Comparison of ENCODE assay signal across 26 cellular contexts in genomic region chr16:12295395-12295794, GRCh38.
A peak's percentile ranks its signal among the peaks of the same experiment; 100 is the strongest.
DNase-seq lines count a peak whose midpoint lies in the region; ATAC-seq, FAIRE-seq and TF ChIP-seq lines count a peak whose summit lies in the region.
"Had no signal": no experiment of that assay in that cellular context is flagged by ENCODE, and none has a peak within 500 bp of the region (broad histone marks: within the 10 kb centered on the region; RNA-seq: fewer than 3 reads in every experiment).

No MANE protein-coding gene starts in this region.

- peak overlapping the region; percentile 39 for H3K18ac ChIP-seq in mesendoderm (ENCODE audit: low read length)

- H3K27me3 ChIP-seq in GM12878 (replicated peaks in 1 of 2; ENCODE audit: control insufficient read depth in 2 of 2, insufficient read depth in 2 of 2, low read length in 1 of 2) (no peaks in the 10 kb centered on the region), mesendoderm (ENCODE audit: insufficient read depth, low read length, poor library complexity) (no peaks in the 10 kb centered on the region)
- no peaks in the 10 kb centered on the region for H3K27me3 ChIP-seq in naive thymus-derived CD4-positive, alpha-beta T cell (ENCODE audit: control insufficient read depth in 2 of 2, insufficient read depth in 2 of 2, low read length in 2 of 2)
- H3K27me3 ChIP-seq: esophagus muscularis mucosa, right lobe of liver, SJCRH30, upper lobe of left lung had no signal

- ATAC-seq in GM12878 (no peak), HG03378 (IDR thresholded peaks at IDR 0.05; ENCODE audit: unreplicated experiment) (no peak)
- no peak for ATAC-seq in activated CD8-positive, alpha-beta memory T cell treated with anti-CD3 and anti-CD28 coated beads, Interleukin-2, amount 10 ng/mL, durations not matched to agents 7 days and 5 days
- no peak for ATAC-seq in naive thymus-derived CD4-positive, alpha-beta T cell
- ATAC-seq: A549; activated CD8-positive, alpha-beta T cell treated with anti-CD3 and anti-CD28 coated beads, Interleukin-2, amount 10 ng/mL, durations not matched to agents 7 days and 5 days; lower lobe of right lung; Panc1 had no signal

- H3K4me1 Mint-ChIP-seq in activated CD8-positive, alpha-beta memory T cell treated with anti-CD3 and anti-CD28 coated beads, Interleukin-2, amount 10 ng/mL, durations not matched to agents 7 days and 5 days, result no peaks in the 10 kb centered on the region
- H3K4me1 Mint-ChIP-seq in naive thymus-derived CD4-positive, alpha-beta T cell, result peaks cover 0 to 9% (median 3%) of the 10 kb centered on the region in 7 donors

- no peak overlapping the region for H2BK15ac ChIP-seq in mesendoderm (replicated peaks; ENCODE audit: low read depth)

- H3K4me3 ChIP-seq in GM12878 (no peak overlapping the region), mesendoderm (ENCODE audit: low read length) (no peak overlapping the region)
- H3K4me3 ChIP-seq in naive thymus-derived CD4-positive, alpha-beta T cell (ENCODE audit: low read length), result no peak overlapping the region
- H3K4me3 ChIP-seq: A549, esophagus muscularis mucosa, lower lobe of right lung, right lobe of liver, SJCRH30, upper lobe of left lung had no signal

- no peak overlapping the region for H2AFZ ChIP-seq in GM12878 (ENCODE audit: control insufficient read depth, low read depth, low read length)

- no peak for TF ChIP-seq EP300 in GM12878 (IDR thresholded peaks at IDR 0.05; ENCODE audit: borderline replicate concordance in 1 of 2, control insufficient read depth in 1 of 2, low read depth in 2 of 2, low read length in 2 of 2)

- H3K27ac ChIP-seq in GM12878 (ENCODE audit: control insufficient read depth, insufficient read depth) (peak overlapping the region; percentile 11; the same call in 1 of the 2 replicates), mesendoderm (ENCODE audit: low read depth, low read length) (peak overlapping the region; percentile 62)
- no peak overlapping the region for H3K27ac ChIP-seq in naive thymus-derived CD4-positive, alpha-beta T cell (ENCODE audit: low read depth, low read length)
- H3K27ac ChIP-seq: A549, C4-2B, esophagus muscularis mucosa, KMS-11, lower lobe of right lung, SJCRH30, upper lobe of left lung had no signal

- H2AK5ac ChIP-seq in mesendoderm (ENCODE audit: low read length), result no peak overlapping the region

- H3K36me3 ChIP-seq in GM12878 (ENCODE audit: control insufficient read depth in 2 of 2, insufficient read depth in 2 of 2, low read length in 1 of 2) (peaks cover 3 to 7% of the 10 kb centered on the region in 2 experiments; a peak in 3 of 4 replicates), mesendoderm (ENCODE audit: control insufficient read depth, insufficient read depth, low read length) (no peaks in the 10 kb centered on the region)
- peaks cover 0 to under 1% (median 0%) of the 10 kb centered on the region in 3 experiments for H3K36me3 ChIP-seq in naive thymus-derived CD4-positive, alpha-beta T cell (ENCODE audit: control insufficient read depth in 2 of 3, insufficient read depth in 3 of 3, low read length in 3 of 3)
- H3K36me3 ChIP-seq: esophagus muscularis mucosa, lower lobe of right lung, right lobe of liver, SJCRH30, upper lobe of left lung had no signal

- H3K4ac ChIP-seq in mesendoderm (ENCODE audit: low read depth, low read length), result no peak overlapping the region

- H3K4me3 Mint-ChIP-seq in activated CD8-positive, alpha-beta memory T cell treated with anti-CD3 and anti-CD28 coated beads, Interleukin-2, amount 10 ng/mL, durations not matched to agents 7 days and 5 days, result no peak overlapping the region
- no peak overlapping the region for H3K4me3 Mint-ChIP-seq in naive thymus-derived CD4-positive, alpha-beta T cell
- H3K4me3 Mint-ChIP-seq: activated CD8-positive, alpha-beta T cell treated with anti-CD3 and anti-CD28 coated beads, Interleukin-2, amount 10 ng/mL, durations not matched to agents 7 days and 5 days had no signal

- TF ChIP-seq POLR2A in GM12878 (IDR thresholded peaks at IDR 0.05; ENCODE audit: low read depth, low read length), result no peak

- no TSS peak for BruUV-seq in GM12878 (replicated peaks; lab: Mats Ljungman, UMichigan)

- DNase-seq in AG08395 (ENCODE audit: low spot score) (peak; percentile 34), MV-4-11 (lab: John Stamatoyannopoulos, UW) (peak; percentile 18), GM12878 (ENCODE audit: low read depth, low spot score) (no peak), mesendoderm (no peak), LoVo (ENCODE audit: low spot score) (no peak)
- no peak for DNase-seq in activated CD8-positive, alpha-beta memory T cell treated with anti-CD3 and anti-CD28 coated beads, Interleukin-2, amount 10 ng/mL, durations not matched to agents 7 days and 5 days
- no peak for DNase-seq in naive thymus-derived CD4-positive, alpha-beta T cell
- DNase-seq: activated CD4-positive, alpha-beta T cell treated with anti-CD3 and anti-CD28 coated beads for 1 hour; activated CD8-positive, alpha-beta T cell treated with anti-CD3 and anti-CD28 coated beads, Interleukin-2, amount 10 ng/mL, durations not matched to agents 7 days and 5 days; effector CD8-positive, alpha-beta T cell; islet precursor cell; lower lobe of right lung; NCI-H1694 treated with DMSO at 0.1 percent for 48 hours; NCI-H2171; NCI-H524; posterior cingulate gyrus; right lobe of liver; SJCRH30; upper lobe of left lung had no signal

- peaks cover 17% of the 10 kb centered on the region for H3K4me1 ChIP-seq in GM12878 (ENCODE audit: control insufficient read depth, insufficient read depth, low read length)
- H3K4me1 ChIP-seq in mesendoderm (ENCODE audit: control insufficient read depth, low read depth, low read length), result peaks cover 10% of the 10 kb centered on the region
- no peaks in the 10 kb centered on the region for H3K4me1 ChIP-seq in naive thymus-derived CD4-positive, alpha-beta T cell (ENCODE audit: control insufficient read depth in 2 of 2, insufficient read depth in 2 of 2, low read length in 2 of 2)
- H3K4me1 ChIP-seq: A549, lower lobe of right lung, right lobe of liver, upper lobe of left lung had no signal

- no peak overlapping the region for H4K5ac ChIP-seq in mesendoderm (ENCODE audit: low read length)

- peak overlapping the region; percentile 69 for H2BK5ac ChIP-seq in mesendoderm (ENCODE audit: low read length)

- 76% methylated on average over 5 of the region's 5 CpGs for WGBS in GM12878 (ENCODE audit: insufficient coverage, insufficient replicate concordance, low lambda C conversion rate, missing lambda C conversion rate)
- no CpG with 5 or more reads among the region's 5 CpGs for WGBS in mesendoderm (ENCODE audit: extremely low coverage, insufficient coverage, low lambda C conversion rate)

- intact Hi-C loops in GM12878 (cut with micrococcal nuclease; ENCODE audit: unreplicated experiment), result no loop called here
- intact Hi-C loops in naive thymus-derived CD4-positive, alpha-beta T cell (cut with micrococcal nuclease), result no loop called here

- H4K20me1 ChIP-seq in GM12878 (ENCODE audit: control insufficient read depth, insufficient read depth), result peaks cover 4% of the 10 kb centered on the region; the same call in 1 of the 2 replicates

- SMC1A ChIA-PET in GM12878 (lab: Charles Lee; ENCODE audit: uncharacterized antibody, unreplicated experiment), result no interaction called here

- H3K27me3 Mint-ChIP-seq in activated CD8-positive, alpha-beta memory T cell treated with anti-CD3 and anti-CD28 coated beads, Interleukin-2, amount 10 ng/mL, durations not matched to agents 7 days and 5 days, result no peaks in the 10 kb centered on the region
- no peaks in the 10 kb centered on the region for H3K27me3 Mint-ChIP-seq in naive thymus-derived CD4-positive, alpha-beta T cell

- H3K9ac ChIP-seq in GM12878 (ENCODE audit: control insufficient read depth, insufficient read depth, low read length), result no peak overlapping the region
- H3K9ac ChIP-seq in mesendoderm (ENCODE audit: low read length), result no peak overlapping the region
- H3K9ac ChIP-seq: KMS-11 had no signal

- H2BK120ac ChIP-seq in mesendoderm (ENCODE audit: low read depth, low read length), result no peak overlapping the region

- TF ChIP-seq RAD21 in GM12878 (IDR thresholded peaks at IDR 0.05; ENCODE audit: insufficient read depth, low read depth, low read length), result no peak

- H3K23ac ChIP-seq in mesendoderm (ENCODE audit: low read length), result no peak overlapping the region

- no peaks in the 10 kb centered on the region for H3K9me3 Mint-ChIP-seq in activated CD8-positive, alpha-beta memory T cell treated with anti-CD3 and anti-CD28 coated beads, Interleukin-2, amount 10 ng/mL, durations not matched to agents 7 days and 5 days (ENCODE audit: low read depth)
- peaks cover 0 to 6% (median 3%) of the 10 kb centered on the region in 11 donors for H3K9me3 Mint-ChIP-seq in naive thymus-derived CD4-positive, alpha-beta T cell

- no peak overlapping the region for H3K27ac Mint-ChIP-seq in activated CD8-positive, alpha-beta memory T cell treated with anti-CD3 and anti-CD28 coated beads, Interleukin-2, amount 10 ng/mL, durations not matched to agents 7 days and 5 days
- H3K27ac Mint-ChIP-seq in naive thymus-derived CD4-positive, alpha-beta T cell, result no peak overlapping the region
- H3K27ac Mint-ChIP-seq: activated CD8-positive, alpha-beta T cell treated with anti-CD3 and anti-CD28 coated beads, Interleukin-2, amount 10 ng/mL, durations not matched to agents 7 days and 5 days had no signal

- peak overlapping the region; percentile 28 for H3K56ac ChIP-seq in mesendoderm (ENCODE audit: low read length)

- no peak for FAIRE-seq in GM12878 (lab: Jason Lieb, UNC)
- FAIRE-seq: A549, TTC549 had no signal

- H3K79me2 ChIP-seq in GM12878 (ENCODE audit: control insufficient read depth, insufficient read depth, low read length) (no peaks in the 10 kb centered on the region), mesendoderm (ENCODE audit: control insufficient read depth, insufficient read depth, low read length) (no peaks in the 10 kb centered on the region)

- CTCF ChIA-PET in GM12878 (lab: Yijun Ruan, JAX), result no interaction called here
- CTCF ChIA-PET in activated CD8-positive, alpha-beta memory T cell treated with anti-CD3 and anti-CD28 coated beads, Interleukin-2, amount 10 ng/mL, durations not matched to agents 7 days and 5 days (lab: Charles Lee), result no interaction called here
- CTCF ChIA-PET in naive thymus-derived CD4-positive, alpha-beta T cell (lab: Charles Lee), result interaction anchor here (0.7 kb wide), 1 partner anchor 303 kb away, joined by 3 read pairs; no protein-coding TSS in a partner anchor

- no peaks in the 10 kb centered on the region; the same call in 2 of the 3 replicates for H3K9me3 ChIP-seq in GM12878 (replicated peaks; ENCODE audit: control insufficient read depth, insufficient read depth, low read length)
- H3K9me3 ChIP-seq in naive thymus-derived CD4-positive, alpha-beta T cell (ENCODE audit: control insufficient read depth in 2 of 3, low read length in 3 of 3), result no peaks in the 10 kb centered on the region
- H3K9me3 ChIP-seq: A549, lower lobe of right lung, right lobe of liver, SJCRH30, upper lobe of left lung had no signal

- H4K8ac ChIP-seq in mesendoderm (ENCODE audit: low read depth, low read length), result no peak overlapping the region

- in situ Hi-C loops in GM12878 (cut with MboI), result no loop called here

- RAD21 ChIA-PET in GM12878 (lab: Charles Lee; ENCODE audit: unreplicated experiment), result interaction anchor here (0.6 kb wide), 1 partner anchor 867 kb away, joined by 3 read pairs; no protein-coding TSS in a partner anchor

- H3K36me3 Mint-ChIP-seq in activated CD8-positive, alpha-beta memory T cell treated with anti-CD3 and anti-CD28 coated beads, Interleukin-2, amount 10 ng/mL, durations not matched to agents 7 days and 5 days, result no peaks in the 10 kb centered on the region
- H3K36me3 Mint-ChIP-seq in naive thymus-derived CD4-positive, alpha-beta T cell, result peaks cover 0 to 54% (median 34%) of the 10 kb centered on the region in 5 donors

- no peak overlapping the region for H3K4me2 ChIP-seq in GM12878 (ENCODE audit: control insufficient read depth, insufficient read depth)
- no peak overlapping the region for H3K4me2 ChIP-seq in mesendoderm (ENCODE audit: low read length)
- H3K4me2 ChIP-seq: A549, KMS-11 had no signal

- no peaks in the 10 kb centered on the region for H3K79me1 ChIP-seq in mesendoderm (ENCODE audit: low read length)

- TF ChIP-seq CTCF in GM12878 (IDR thresholded peaks at IDR 0.05 in 2 of 3, conservative IDR thresholded peaks at IDR 0.05 in 1 of 3; ENCODE audit: control insufficient read depth in 2 of 3, extremely low read depth in 1 of 3, insufficient read depth in 1 of 3, low read depth in 3 of 3, low read length in 3 of 3), result no peak

- POLR2A ChIA-PET in GM12878 (lab: Charles Lee), result no interaction called here
- POLR2A ChIA-PET in naive thymus-derived CD4-positive, alpha-beta T cell (lab: Charles Lee), result no interaction called here

Comparison
In these comparisons a context has a peak if more than half of its experiments do, and no peak if none do; other contexts are left out.
1. DNase-seq: peak in AG08395 (single experiment) and MV-4-11 (single experiment); none in GM12878 (single experiment), mesendoderm (single experiment), activated CD8-positive, alpha-beta memory T cell treated with anti-CD3 and anti-CD28 coated beads, Interleukin-2, amount 10 ng/mL, durations not matched to agents 7 days and 5 days (single experiment), LoVo (single experiment) and naive thymus-derived CD4-positive, alpha-beta T cell (0 of 9).